In the genomic region with DNA sequence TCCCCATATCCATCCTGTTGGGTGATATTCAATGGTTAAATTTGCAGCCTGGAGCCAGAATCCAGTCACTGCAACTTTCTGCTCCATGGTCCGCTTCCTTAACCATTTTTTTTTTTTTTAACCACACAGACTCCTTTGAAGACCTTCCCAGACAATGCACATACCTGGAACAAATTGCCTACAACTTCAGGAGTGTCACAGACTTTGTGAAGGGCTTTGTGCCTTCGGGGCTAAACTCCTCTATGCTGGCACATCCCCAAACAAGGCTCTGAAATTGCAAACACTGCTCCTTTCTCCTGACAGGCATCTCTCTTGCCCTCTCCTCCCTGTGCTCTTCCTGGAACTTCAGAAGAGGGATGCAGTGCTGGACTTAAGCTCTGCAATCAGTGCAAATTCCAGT, we compare ENCODE assay signal across 12 cellular contexts. TPM values are rescaled to one million over a fixed set of nuclear protein-coding genes. Genes with fewer than 3 reads are reported as not detected.
DNase-seq lines count a peak whose midpoint lies in the region; ATAC-seq and TF ChIP-seq lines count a peak whose summit lies in the region.
"Had no signal": no experiment of that assay in that cellular context is flagged by ENCODE, and none has a peak within 500 bp of the region (broad histone marks: within the 10 kb centered on the region; RNA-seq: fewer than 3 reads in every experiment).

No MANE protein-coding gene starts in this region.

- peaks cover 12% of the 10 kb centered on the region for H3K4me1 ChIP-seq in hepatocyte (ENCODE audit: insufficient read depth)
- H3K4me1 ChIP-seq: A549 had no signal

- no peak overlapping the region for H2AFZ ChIP-seq in hepatocyte
- H2AFZ ChIP-seq: GM23338 had no signal

- H3K27me3 ChIP-seq in hepatocyte = no peaks in the 10 kb centered on the region

- H3K9me3 ChIP-seq in hepatocyte (ENCODE audit: low read depth) = no peaks in the 10 kb centered on the region
- H3K9me3 ChIP-seq: A549 had no signal

- H3K36me3 ChIP-seq in hepatocyte (replicated peaks; ENCODE audit: insufficient read depth, low read depth) = no peaks in the 10 kb centered on the region

- WGBS in hepatocyte (ENCODE audit: low lambda C conversion rate, missing lambda C conversion rate) = 29% methylated on average over 2 of the region's 2 CpGs

- TF ChIP-seq CTCF in hepatocyte (IDR thresholded peaks at IDR 0.05; ENCODE audit: poor library complexity) = no peak

- H3K9me2 ChIP-seq in hepatocyte (replicated peaks; ENCODE audit: insufficient read depth) = no peaks in the 10 kb centered on the region

- no peak overlapping the region for H3K4me3 ChIP-seq in hepatocyte
- H3K4me3 ChIP-seq: A549, GM23338 had no signal

- no peak for ATAC-seq in GM21390 (IDR thresholded peaks at IDR 0.05; ENCODE audit: unreplicated experiment)

- H3K4me2 ChIP-seq in hepatocyte = peak overlapping the region; percentile 37
- H3K4me2 ChIP-seq: A549, GM23338 had no signal

- H4K20me1 ChIP-seq in hepatocyte (ENCODE audit: insufficient read depth, poor library complexity, severe bottlenecking) = no peaks in the 10 kb centered on the region

- peaks cover 14% of the 10 kb centered on the region for H3K79me2 ChIP-seq in hepatocyte

- H3K27ac ChIP-seq in hepatocyte = peak overlapping the region; percentile 23
- H3K27ac ChIP-seq: A549 had no signal

- DNase-seq in ELF-1 (ENCODE audit: low read depth, low spot score) (peak; percentile 60), NCI-H69 (lab: John Stamatoyannopoulos, UW) (peak; percentile 51), hepatocyte (ENCODE audit: low spot score) (no peak), Ammon's horn (ENCODE audit: low spot score) (no peak), T-helper 2 cell (no peak)
- DNase-seq: CD4-positive, alpha-beta memory T cell; COR-L47; DMS79 treated with DMSO at 0.1 percent for 48 hours had no signal

RNA-seq across cellular contexts. Expression of a gene that starts 40.6 kb away (rescaled TPM):
- 10.8 and 18.4 TPM in 2 replicates for total RNA-seq in hepatocyte
- polyA plus RNA-seq in hepatocyte = 17.8 and 18.7 TPM in 2 replicates
- total RNA-seq: Calu3 had no signal

Comparison
In these comparisons a context has a peak if more than half of its experiments do, and no peak if none do; other contexts are left out.
1. DNase-seq: peak in ELF-1 (single experiment) and NCI-H69 (single experiment); none in hepatocyte (single experiment), Ammon's horn (single experiment) and T-helper 2 cell (0 of 5).